8 cellular contexts compared by ENCODE assay signal in the genomic region with DNA sequence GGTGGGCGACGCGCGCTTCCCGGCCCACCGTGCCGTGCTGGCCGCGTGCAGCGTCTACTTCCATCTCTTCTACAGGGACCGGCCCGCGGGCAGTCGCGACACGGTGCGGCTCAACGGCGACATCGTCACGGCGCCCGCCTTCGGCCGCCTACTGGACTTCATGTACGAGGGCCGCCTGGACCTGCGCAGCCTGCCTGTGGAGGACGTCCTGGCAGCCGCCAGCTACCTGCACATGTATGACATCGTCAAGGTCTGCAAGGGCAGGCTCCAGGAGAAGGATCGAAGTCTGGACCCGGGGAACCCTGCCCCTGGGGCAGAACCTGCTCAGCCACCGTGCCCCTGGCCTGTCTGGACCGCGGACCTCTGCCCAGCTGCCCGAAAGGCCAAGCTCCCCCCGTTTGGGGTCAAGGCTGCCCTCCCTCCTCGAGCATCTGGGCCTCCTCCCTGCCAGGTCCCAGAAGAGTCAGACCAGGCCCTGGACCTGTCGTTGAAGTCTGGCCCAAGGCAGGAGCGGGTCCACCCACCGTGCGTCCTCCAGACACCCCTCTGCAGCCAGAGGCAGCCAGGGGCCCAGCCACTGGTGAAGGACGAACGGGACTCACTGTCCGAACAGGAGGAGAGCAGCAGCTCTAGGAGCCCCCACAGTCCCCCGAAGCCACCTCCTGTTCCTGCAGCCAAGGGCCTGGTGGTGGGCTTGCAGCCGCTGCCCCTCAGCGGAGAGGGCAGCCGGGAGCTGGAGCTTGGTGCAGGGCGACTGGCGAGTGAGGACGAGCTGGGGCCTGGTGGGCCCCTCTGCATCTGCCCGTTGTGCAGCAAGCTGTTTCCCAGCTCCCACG. TPM values are rescaled to one million over a fixed set of nuclear protein-coding genes. Genes with fewer than 3 reads are reported as not detected.
DNase-seq lines count a peak whose midpoint lies in the region; ATAC-seq and TF ChIP-seq lines count a peak whose summit lies in the region.

No MANE protein-coding gene starts in this region.

- peak overlapping the region; percentile 75 to 77 for H3K4me3 ChIP-seq in ascending aorta
- H3K4me3 ChIP-seq in liver (ENCODE audit: low read depth in 1 of 3, low read length in 3 of 3) = peak overlapping the region; percentile 48 to 76 (median 58)
- peak overlapping the region; percentile 58 to 76 (median 62) for H3K4me3 ChIP-seq in transverse colon

- no peak for TF ChIP-seq CTCF in ascending aorta (IDR thresholded peaks at IDR 0.05)
- TF ChIP-seq CTCF in liver (IDR thresholded peaks at IDR 0.05; ENCODE audit: low read depth, low read length, missing input control) = no peak
- peak in 1 of 5 experiments; percentile 23 for TF ChIP-seq CTCF in transverse colon (IDR thresholded peaks at IDR 0.05)

- H3K27ac Mint-ChIP-seq in activated naive CD4-positive, alpha-beta T cell treated with anti-CD3 and anti-CD28 coated beads for 36 hours = no peak overlapping the region

- WGBS in liver = 26% methylated on average over 55 of the region's 55 CpGs
- 26% methylated on average over 46 of the region's 55 CpGs; no CpG with 5 or more reads in 1 of the 2 donors for WGBS in transverse colon (ENCODE audit: low coverage in 1 of 2), 2 donors

- H3K27ac ChIP-seq in ascending aorta (peak overlapping the region; percentile 78 to 80), liver (ENCODE audit: low read depth in 1 of 2, low read length in 2 of 2) (peak overlapping the region; percentile 72 to 91), transverse colon (peak overlapping the region; percentile 90 to 94 (median 91))

- DNase-seq in activated naive CD4-positive, alpha-beta T cell treated with anti-CD3 and anti-CD28 coated beads for 36 hours = no peak
- no peak for DNase-seq in activated naive CD4-positive, alpha-beta T cell (lab: John Stamatoyannopoulos, UW)
- DNase-seq in ascending aorta (ENCODE audit: low spot score in 2 of 2) (no peak), transverse colon (peak; percentile 39), HEK293T (ENCODE audit: extremely low spot score) (no peak), anterior cingulate cortex (lab: John Stamatoyannopoulos, UW) (no peak)

- ATAC-seq in GM21619 (IDR thresholded peaks at IDR 0.05; ENCODE audit: unreplicated experiment) = no peak

- in situ Hi-C loops in transverse colon (cut with MboI; ENCODE audit: low pct_ligation_motif_present in 1 of 4, low pct_unique_long_range_greater_than_20kb in 1 of 4, low sequenced_read_pairs in 3 of 4) = no loop called here

- H3K4me1 ChIP-seq in ascending aorta (peaks cover 13 to 18% of the 10 kb centered on the region in 2 donors), liver (ENCODE audit: control insufficient read depth in 4 of 4, insufficient read depth in 4 of 4, low read length in 3 of 4) (peaks cover 15 to 35% (median 23%) of the 10 kb centered on the region in 4 donors), transverse colon (peaks cover 9 to 38% (median 24%) of the 10 kb centered on the region in 4 donors)

- TF ChIP-seq POLR2A in transverse colon (IDR thresholded peaks at IDR 0.05) = no peak

- H3K36me3 ChIP-seq in ascending aorta (no peaks in the 10 kb centered on the region), liver (ENCODE audit: control insufficient read depth in 4 of 4, insufficient read depth in 3 of 4, low read depth in 1 of 4, low read length in 3 of 4) (no peaks in the 10 kb centered on the region), transverse colon (no peaks in the 10 kb centered on the region)

- H3K9ac ChIP-seq in liver (ENCODE audit: low read depth in 1 of 2, low read length in 2 of 2) = peak overlapping the region in 1 of 2 donors; percentile 53

- TF ChIP-seq RAD21 in liver (IDR thresholded peaks at IDR 0.05) = no peak

- H3K9me3 Mint-ChIP-seq in activated naive CD4-positive, alpha-beta T cell treated with anti-CD3 and anti-CD28 coated beads for 36 hours = no peaks in the 10 kb centered on the region

- H3K9me3 ChIP-seq in ascending aorta (no peaks in the 10 kb centered on the region), liver (ENCODE audit: control insufficient read depth in 4 of 4, low read length in 3 of 4) (no peaks in the 10 kb centered on the region), transverse colon (no peaks in the 10 kb centered on the region)

- intact Hi-C loops in activated naive CD4-positive, alpha-beta T cell treated with anti-CD3 and anti-CD28 coated beads for 36 hours (cut with micrococcal nuclease) = loop anchor here (2.0 kb wide), 2 partner anchors 33 to 49 kb away; a partner anchor contains a TSS
- intact Hi-C loops in ascending aorta (cut with DNase I) (no loop called here), transverse colon (cut with DNase I; ENCODE audit: low total_unique reads) (no loop called here)

- CTCF ChIA-PET in activated naive CD4-positive, alpha-beta T cell treated with anti-CD3 and anti-CD28 coated beads for 36 hours (lab: Charles Lee) = interaction anchor here (0.9 to 2.3 kb wide), 2 partner anchors 15 to 24 kb away, joined by 3 to 4 read pairs; no protein-coding TSS in a partner anchor
- CTCF ChIA-PET in HEK293T (lab: Yijun Ruan, JAX) = interaction anchor here (0.6 to 1.0 kb wide), 2 partner anchors 26 to 1027 kb away, joined by 3 read pairs; no protein-coding TSS in a partner anchor

- H3K4me1 Mint-ChIP-seq in activated naive CD4-positive, alpha-beta T cell treated with anti-CD3 and anti-CD28 coated beads for 36 hours (ENCODE audit: low read depth) = peaks cover 21% of the 10 kb centered on the region

- H3K27me3 ChIP-seq in ascending aorta (no peaks in the 10 kb centered on the region), liver (ENCODE audit: control insufficient read depth in 4 of 4, insufficient read depth in 4 of 4, low read length in 3 of 4) (no peaks in the 10 kb centered on the region), transverse colon (no peaks in the 10 kb centered on the region)

- peak overlapping the region; percentile 78 for H3K4me3 Mint-ChIP-seq in activated naive CD4-positive, alpha-beta T cell treated with anti-CD3 and anti-CD28 coated beads for 36 hours

- POLR2A ChIA-PET in HEK293T (lab: Yijun Ruan, JAX) = interaction anchor here (1.6 kb wide), 1 partner anchor 12 kb away, joined by 4 read pairs; no protein-coding TSS in a partner anchor

- H3K27me3 Mint-ChIP-seq in activated naive CD4-positive, alpha-beta T cell treated with anti-CD3 and anti-CD28 coated beads for 36 hours (ENCODE audit: low read depth) = no peaks in the 10 kb centered on the region

- TF ChIP-seq EP300 in transverse colon (IDR thresholded peaks at IDR 0.05; ENCODE audit: low read depth) = no peak

- H3K36me3 Mint-ChIP-seq in activated naive CD4-positive, alpha-beta T cell treated with anti-CD3 and anti-CD28 coated beads for 36 hours (ENCODE audit: low read depth) = peaks cover 2% of the 10 kb centered on the region

TF ChIP-seq in liver, 16 proteins besides CTCF, POLR2A, EP300 and RAD21 (continues in another document):
- TF ChIP-seq, protein P1, sequence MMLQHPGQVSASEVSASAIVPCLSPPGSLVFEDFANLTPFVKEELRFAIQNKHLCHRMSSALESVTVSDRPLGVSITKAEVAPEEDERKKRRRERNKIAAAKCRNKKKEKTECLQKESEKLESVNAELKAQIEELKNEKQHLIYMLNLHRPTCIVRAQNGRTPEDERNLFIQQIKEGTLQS (IDR thresholded peaks at IDR 0.05) = no peak
- TF ChIP-seq HNF4A (conservative IDR thresholded peaks at IDR 0.05) (peak; percentile 72 to 84), SP1 (IDR thresholded peaks at IDR 0.05) (no peak)

TF ChIP-seq in HEK293T, 16 proteins besides CTCF, POLR2A, EP300 and RAD21:
- TF ChIP-seq ZNF384 (IDR thresholded peaks at IDR 0.05) (no peak), NFRKB (IDR thresholded peaks at IDR 0.05) (no peak), ELF4 (IDR thresholded peaks at IDR 0.05) (no peak), TARDBP (IDR thresholded peaks at IDR 0.05) (no peak), HDGF (IDR thresholded peaks at IDR 0.05; ENCODE audit: borderline replicate concordance) (no peak), BHLHE40 (IDR thresholded peaks at IDR 0.05; ENCODE audit: borderline replicate concordance) (no peak)
- TF ChIP-seq, protein P2, sequence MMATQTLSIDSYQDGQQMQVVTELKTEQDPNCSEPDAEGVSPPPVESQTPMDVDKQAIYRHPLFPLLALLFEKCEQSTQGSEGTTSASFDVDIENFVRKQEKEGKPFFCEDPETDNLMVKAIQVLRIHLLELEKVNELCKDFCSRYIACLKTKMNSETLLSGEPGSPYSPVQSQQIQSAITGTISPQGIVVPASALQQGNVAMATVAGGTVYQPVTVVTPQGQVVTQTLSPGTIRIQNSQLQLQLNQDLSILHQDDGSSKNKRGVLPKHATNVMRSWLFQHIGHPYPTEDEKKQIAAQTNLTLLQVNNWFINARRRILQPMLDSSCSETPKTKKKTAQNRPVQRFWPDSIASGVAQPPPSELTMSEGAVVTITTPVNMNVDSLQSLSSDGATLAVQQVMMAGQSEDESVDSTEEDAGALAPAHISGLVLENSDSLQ (IDR thresholded peaks at IDR 0.05) = no peak

RNA-seq across cellular contexts. Expression of a gene that starts 0.6 kb away (rescaled TPM):
- total RNA-seq in activated naive CD4-positive, alpha-beta T cell treated with anti-CD3 and anti-CD28 coated beads for 36 hours = 1 to 10 TPM; 1.3 to 1.6 TPM
- total RNA-seq in ascending aorta = 23.5 TPM
- total RNA-seq in liver = 1 to 10 TPM; 5.4 to 9.4 TPM
- polyA plus RNA-seq in liver = 1 to 10 TPM; 1.5 to 4.4 TPM
- total RNA-seq in transverse colon = 10 to 100 TPM in 2 of 4 donors, 1 to 10 TPM in 2; 5.9 to 24.3 (median 11.7) TPM

RNA-seq across cellular contexts. Expression of a gene that starts 6.0 kb away (rescaled TPM):
- total RNA-seq in activated naive CD4-positive, alpha-beta T cell treated with anti-CD3 and anti-CD28 coated beads for 36 hours = 100 to 1,000 TPM; 114 to 115 TPM
- 112 TPM for total RNA-seq in ascending aorta
- total RNA-seq in liver = 100 to 1,000 TPM in 1 of 2 donors, 10 to 100 TPM in 1; 39.2 to 192 TPM
- polyA plus RNA-seq in liver = 10 to 100 TPM; 30.6 to 78.2 TPM
- total RNA-seq in transverse colon = 100 to 1,000 TPM in 3 of 4 donors, 10 to 100 TPM in 1; 85.4 to 310 (median 136) TPM

RNA-seq across cellular contexts. Expression of a gene that starts 48.6 kb away (rescaled TPM):
- total RNA-seq in activated naive CD4-positive, alpha-beta T cell treated with anti-CD3 and anti-CD28 coated beads for 36 hours = 10 to 100 TPM; 86.1 to 92.7 TPM
- 410 TPM for total RNA-seq in ascending aorta
- total RNA-seq in liver = 10 to 100 TPM; 67.4 to 90.4 TPM
- 100 to 1,000 TPM; 109 to 115 TPM for polyA plus RNA-seq in liver
- total RNA-seq in transverse colon = 100 to 1,000 TPM; 189 to 397 (median 203) TPM
